ENCODE assay signal across 10 cellular contexts in genomic region chr10:84541289-84541637, GRCh38.
DNase-seq lines count a peak whose midpoint lies in the region; ATAC-seq, FAIRE-seq and TF ChIP-seq lines count a peak whose summit lies in the region.
"Had no signal": no experiment of that assay in that cellular context is flagged by ENCODE, and none has a peak within 500 bp of the region (broad histone marks: within the 10 kb centered on the region; RNA-seq: fewer than 3 reads in every experiment).

No MANE protein-coding gene starts in this region.

- no peaks in the 10 kb centered on the region for H3K27me3 ChIP-seq in MM.1S (replicated peaks; ENCODE audit: insufficient read depth, low read length)
- no peaks in the 10 kb centered on the region for H3K27me3 ChIP-seq in endodermal cell (ENCODE audit: control insufficient read depth, insufficient read depth, low read length, poor library complexity, severe bottlenecking)
- H3K27me3 ChIP-seq in testis: no peaks in the 10 kb centered on the region

- peak overlapping the region; percentile 92; the same call in 1 of the 2 replicates for H2AFZ ChIP-seq in MM.1S (ENCODE audit: low read length)

- H3K4me1 Mint-ChIP-seq in endodermal cell (peaks cover 39% of the 10 kb centered on the region), nephron progenitor cell (peaks cover 30% of the 10 kb centered on the region)

- no peaks in the 10 kb centered on the region for H3K4me1 ChIP-seq in MM.1S (ENCODE audit: low read length)
- H3K4me1 ChIP-seq in endodermal cell (ENCODE audit: control insufficient read depth, insufficient read depth, low read length): peaks cover 7% of the 10 kb centered on the region
- H3K4me1 ChIP-seq in testis: peaks cover 8% of the 10 kb centered on the region

- no peaks in the 10 kb centered on the region for H3K36me3 ChIP-seq in MM.1S (replicated peaks; ENCODE audit: insufficient read depth, low read length)
- H3K36me3 ChIP-seq in endodermal cell (ENCODE audit: control insufficient read depth, insufficient read depth, low read length): no peaks in the 10 kb centered on the region
- no peaks in the 10 kb centered on the region for H3K36me3 ChIP-seq in testis (ENCODE audit: low read depth, missing control alignments)

- no peaks in the 10 kb centered on the region for H3K9me2 ChIP-seq in MM.1S (replicated peaks; ENCODE audit: insufficient read depth, low read length)

- H3K27ac ChIP-seq in MM.1S (ENCODE audit: low read length): no peak overlapping the region
- H3K27ac ChIP-seq in endodermal cell (ENCODE audit: low read depth, low read length): no peak overlapping the region
- H3K27ac ChIP-seq in testis: no peak overlapping the region

- H3K36me3 Mint-ChIP-seq in endodermal cell (ENCODE audit: low read depth) (no peaks in the 10 kb centered on the region), nephron progenitor cell (ENCODE audit: low read depth) (no peaks in the 10 kb centered on the region)

- H3K9me3 ChIP-seq in MM.1S (replicated peaks; ENCODE audit: insufficient read depth, low read length) (no peaks in the 10 kb centered on the region), endodermal cell (ENCODE audit: control insufficient read depth, low read length) (peaks cover 25% of the 10 kb centered on the region), testis (no peaks in the 10 kb centered on the region)

- H3K4me3 Mint-ChIP-seq in endodermal cell: peak overlapping the region; percentile 57
- peak overlapping the region; percentile 82 for H3K4me3 Mint-ChIP-seq in nephron progenitor cell

- DNase-seq in EL: peak; percentile 17
- DNase-seq in MM.1S: no peak
- DNase-seq in endodermal cell: peak; percentile 87
- DNase-seq in nephron progenitor cell: no peak
- DNase-seq in stimulated activated CD4-positive, alpha-beta T cell treated with anti-CD3 and anti-CD28 coated beads, Interleukin-4, amount 100 ng/mL, for 4 hours: no peak
- no peak for DNase-seq in frontal cortex (ENCODE audit: low spot score in 2 of 2)
- no peak for DNase-seq in testis
- DNase-seq: effector CD4-positive, alpha-beta T cell; NCI-H2029 had no signal

- H3K9me3 Mint-ChIP-seq in endodermal cell (peaks cover 8% of the 10 kb centered on the region), nephron progenitor cell (peaks cover 5% of the 10 kb centered on the region)

- TF ChIP-seq CTCF in MM.1S (IDR thresholded peaks at IDR 0.05; ENCODE audit: low read length): no peak
- TF ChIP-seq CTCF in endodermal cell (conservative IDR thresholded peaks at IDR 0.05): peak; percentile 68
- no peak for TF ChIP-seq CTCF in nephron progenitor cell (IDR thresholded peaks at IDR 0.05)
- TF ChIP-seq CTCF in testis (IDR thresholded peaks at IDR 0.05): no peak

- H3F3A ChIP-seq in MM.1S (ENCODE audit: insufficient read depth, low read length): no peaks in the 10 kb centered on the region

- H3K79me2 ChIP-seq in MM.1S (ENCODE audit: low read length): no peaks in the 10 kb centered on the region

- no peak for ATAC-seq in GM18873 (IDR thresholded peaks at IDR 0.05; ENCODE audit: low FRiP score, unreplicated experiment)

- H4K20me1 ChIP-seq in MM.1S (ENCODE audit: insufficient read depth, low read length): no peaks in the 10 kb centered on the region

- 86 to 94% methylated on average over 5 to 6 of the region's 6 CpGs for WGBS in endodermal cell (ENCODE audit: insufficient coverage in 1 of 2, insufficient read length in 1 of 2), 2 experiments
- 33 to 51% methylated on average over 1 to 6 of the region's 6 CpGs for WGBS in testis, 2 donors

- no peak for TF ChIP-seq POLR2A in testis (IDR thresholded peaks at IDR 0.05)

- H3K27ac Mint-ChIP-seq in endodermal cell (no peak overlapping the region), nephron progenitor cell (no peak overlapping the region)

- FAIRE-seq in frontal cortex (lab: Jason Lieb, UNC): no peak

- H3K27me3 Mint-ChIP-seq in endodermal cell (ENCODE audit: insufficient read depth): peaks cover 5% of the 10 kb centered on the region
- peaks cover 14% of the 10 kb centered on the region for H3K27me3 Mint-ChIP-seq in nephron progenitor cell (ENCODE audit: low read depth, poor library complexity)

- H3K9ac ChIP-seq in MM.1S (ENCODE audit: low read length) (no peak overlapping the region), endodermal cell (ENCODE audit: extremely low read depth, low read length, poor library complexity, severe bottlenecking) (no peak overlapping the region)

- intact Hi-C loops in testis (cut with DNase I; ENCODE audit: low total_unique reads): no loop called here

- H3K4me3 ChIP-seq in MM.1S (ENCODE audit: low read length): no peak overlapping the region
- no peak overlapping the region for H3K4me3 ChIP-seq in endodermal cell (ENCODE audit: low read length)
- H3K4me3 ChIP-seq in testis: peak overlapping the region in 1 of 2 donors; percentile 48

- H3K4me2 ChIP-seq in MM.1S (ENCODE audit: low read depth, low read length): peak overlapping the region; percentile 86; the same call in 1 of the 2 replicates

Comparison
In these comparisons a context has a peak if more than half of its experiments do, and no peak if none do; other contexts are left out.
1. DNase-seq: peak in EL (single experiment) and endodermal cell (single experiment); none in MM.1S (single experiment), nephron progenitor cell (single experiment), stimulated activated CD4-positive, alpha-beta T cell treated with anti-CD3 and anti-CD28 coated beads, Interleukin-4, amount 100 ng/mL, for 4 hours (0 of 2), frontal cortex (0 of 2) and testis (single experiment).